ENCODE assay signal across 15 cellular contexts in genomic region chr4:187608001-187608421, GRCh38.
DNase-seq lines count a peak whose midpoint lies in the region; ATAC-seq and TF ChIP-seq lines count a peak whose summit lies in the region.
"Had no signal": no experiment of that assay in that cellular context is flagged by ENCODE, and none has a peak within 500 bp of the region (broad histone marks: within the 10 kb centered on the region; RNA-seq: fewer than 3 reads in every experiment).

No MANE protein-coding gene starts in this region.

- H2AFZ ChIP-seq in osteoblast (ENCODE audit: low read length) = no peak overlapping the region

- H3K27ac ChIP-seq in osteoblast (ENCODE audit: low read depth, low read length) (peak overlapping the region; percentile 40), body of pancreas (no peak overlapping the region)
- H3K27ac ChIP-seq: right lobe of liver had no signal

- H3K9me3 ChIP-seq in osteoblast (ENCODE audit: low read depth, low read length) (no peaks in the 10 kb centered on the region), body of pancreas (no peaks in the 10 kb centered on the region)
- H3K9me3 ChIP-seq: right lobe of liver had no signal

- no peak overlapping the region for H3K4me3 ChIP-seq in osteoblast (ENCODE audit: insufficient read depth, low read length)
- H3K4me3 ChIP-seq in body of pancreas = no peak overlapping the region
- H3K4me3 ChIP-seq: right lobe of liver had no signal

- no peak for TF ChIP-seq CTCF in osteoblast (IDR thresholded peaks at IDR 0.05; ENCODE audit: extremely low read depth, low read depth, low read length)
- TF ChIP-seq CTCF in body of pancreas (IDR thresholded peaks at IDR 0.05) = no peak

- no peak for TF ChIP-seq POLR2A in body of pancreas (IDR thresholded peaks at IDR 0.05)

- H3K79me2 ChIP-seq in osteoblast (ENCODE audit: insufficient read depth, low read length) = no peaks in the 10 kb centered on the region

- intact Hi-C loops in body of pancreas (cut with DNase I) = loop anchor here (10.0 kb wide), 1 partner anchor 1597 kb away; no protein-coding TSS in a partner anchor

- WGBS in body of pancreas, 2 donors = 61 to 72% methylated on average over 1 of the region's 1 CpG

- DNase-seq in GM04503 (ENCODE audit: low read depth) (peak; percentile 37), OCI-M1 (lab: John Stamatoyannopoulos, UW) (peak; percentile 40), dedifferentiated amniotic fluid mesenchymal stem cell (ENCODE audit: extremely low spot score) (peak; percentile 86), osteoblast (ENCODE audit: insufficient read length, low spot score, missing footprints) (peak; percentile 91), foreskin melanocyte (no peak), Kasumi-1 (lab: John Stamatoyannopoulos, UW) (no peak), body of pancreas (no peak)
- DNase-seq: activated naive CD4-positive, alpha-beta T cell treated with anti-CD3 and anti-CD28 coated beads, Interleukin-2, amount 10 ng/mL, durations not matched to agents 7 days and 5 days; left colon; naive thymus-derived CD8-positive, alpha-beta T cell; NCI-H1436 treated with DMSO at 0.1 percent for 48 hours; NCI-H774; right lobe of liver had no signal

- no peaks in the 10 kb centered on the region for H4K20me1 ChIP-seq in osteoblast (ENCODE audit: insufficient read depth, low read length)

- no peak overlapping the region for H3K4me2 ChIP-seq in osteoblast (ENCODE audit: insufficient read depth, low read length)

- no peaks in the 10 kb centered on the region for H3K27me3 ChIP-seq in osteoblast (ENCODE audit: insufficient read depth, low read length)
- H3K27me3 ChIP-seq in body of pancreas = no peaks in the 10 kb centered on the region
- H3K27me3 ChIP-seq: right lobe of liver had no signal

- H3K4me1 ChIP-seq in osteoblast (ENCODE audit: insufficient read depth, low read length) (peaks cover 19% of the 10 kb centered on the region), body of pancreas (no peaks in the 10 kb centered on the region)
- H3K4me1 ChIP-seq: right lobe of liver had no signal

- ATAC-seq in body of pancreas (no peak), GM21423 (IDR thresholded peaks at IDR 0.05; ENCODE audit: unreplicated experiment) (no peak)
- ATAC-seq: HepG2; left colon; naive thymus-derived CD8-positive, alpha-beta T cell; right lobe of liver had no signal

- no peaks in the 10 kb centered on the region for H3K36me3 ChIP-seq in osteoblast (ENCODE audit: insufficient read depth, low read length)
- H3K36me3 ChIP-seq in body of pancreas (replicated peaks in 1 of 2; ENCODE audit: insufficient read depth in 1 of 2, low read depth in 2 of 2) = no peaks in the 10 kb centered on the region
- H3K36me3 ChIP-seq: right lobe of liver had no signal

Comparison
In these comparisons a context has a peak if more than half of its experiments do, and no peak if none do; other contexts are left out.
1. DNase-seq: peak in GM04503 (single experiment), OCI-M1 (single experiment), dedifferentiated amniotic fluid mesenchymal stem cell (single experiment) and osteoblast (single experiment); none in foreskin melanocyte (single experiment), Kasumi-1 (0 of 2) and body of pancreas (0 of 4).